Comparison of ENCODE assay signal across 19 cellular contexts in the genomic region with DNA sequence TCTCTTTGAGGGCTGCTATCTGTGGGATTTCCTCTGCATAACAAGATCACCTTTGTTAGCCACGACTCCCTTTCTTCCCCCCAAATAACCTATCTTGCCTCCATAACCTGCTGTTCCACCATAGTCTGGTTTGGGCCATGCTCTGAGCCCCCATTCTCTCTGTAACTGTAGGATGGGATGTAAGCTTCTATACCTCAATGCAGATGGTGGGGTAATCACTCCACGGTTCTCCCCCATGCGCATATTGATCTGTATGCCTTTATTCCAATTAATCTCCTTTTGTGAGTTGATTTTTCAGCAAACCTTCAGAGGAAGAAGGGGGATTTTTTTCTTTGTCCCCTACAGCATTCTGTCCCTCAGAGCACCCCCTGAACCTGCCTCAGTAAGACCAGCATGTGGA.
A peak's percentile ranks its signal among the peaks of the same experiment; 100 is the strongest.
DNase-seq lines count a peak whose midpoint lies in the region; ATAC-seq and TF ChIP-seq lines count a peak whose summit lies in the region.
"Had no signal": no experiment of that assay in that cellular context is flagged by ENCODE, and none has a peak within 500 bp of the region (broad histone marks: within the 10 kb centered on the region; RNA-seq: fewer than 3 reads in every experiment).

No MANE protein-coding gene starts in this region.

- TF ChIP-seq CTCF in type B pancreatic cell (conservative IDR thresholded peaks at IDR 0.05) (no peak), tibial nerve (IDR thresholded peaks at IDR 0.05) (no peak)

- no peak for TF ChIP-seq EP300 in tibial nerve (IDR thresholded peaks at IDR 0.05)

- ATAC-seq in activated CD8-positive, alpha-beta memory T cell treated with anti-CD3 and anti-CD28 coated beads, Interleukin-2, amount 10 ng/mL, durations not matched to agents 7 days and 5 days = no peak
- ATAC-seq in HG03469 (IDR thresholded peaks at IDR 0.05; ENCODE audit: unreplicated experiment) = no peak
- ATAC-seq: GM12878 had no signal

- no peaks in the 10 kb centered on the region for H3K4me1 Mint-ChIP-seq in activated CD8-positive, alpha-beta memory T cell treated with anti-CD3 and anti-CD28 coated beads, Interleukin-2, amount 10 ng/mL, durations not matched to agents 7 days and 5 days
- no peaks in the 10 kb centered on the region for H3K4me1 Mint-ChIP-seq in type B pancreatic cell (ENCODE audit: unreplicated experiment)

- H3K27ac Mint-ChIP-seq in activated CD8-positive, alpha-beta memory T cell treated with anti-CD3 and anti-CD28 coated beads, Interleukin-2, amount 10 ng/mL, durations not matched to agents 7 days and 5 days = no peak overlapping the region
- no peak overlapping the region for H3K27ac Mint-ChIP-seq in type B pancreatic cell
- H3K27ac Mint-ChIP-seq: CD4-positive, alpha-beta T cell; HFFc6 had no signal

- CTCF ChIA-PET in activated CD8-positive, alpha-beta memory T cell treated with anti-CD3 and anti-CD28 coated beads, Interleukin-2, amount 10 ng/mL, durations not matched to agents 7 days and 5 days (lab: Charles Lee) = no interaction called here

- DNase-seq in activated CD8-positive, alpha-beta memory T cell treated with anti-CD3 and anti-CD28 coated beads, Interleukin-2, amount 10 ng/mL, durations not matched to agents 7 days and 5 days = peak; percentile 40
- DNase-seq in activated CD8-positive, alpha-beta memory T cell treated with anti-CD3 and anti-CD28 coated beads, Interleukin-2, amount 50 U/mL, for 48 hours = no peak
- DNase-seq in NCI-H82 (lab: John Stamatoyannopoulos, UW) = peak; percentile 94
- DNase-seq in epidermal melanocyte (ENCODE audit: insufficient read length, low spot score) = peak; percentile 23
- DNase-seq in type B pancreatic cell (ENCODE audit: extremely low spot score, unreplicated experiment) = peak; percentile 63
- no peak for DNase-seq in tibial nerve (ENCODE audit: low spot score in 2 of 2)
- DNase-seq in Ammon's horn (ENCODE audit: low spot score) = no peak
- DNase-seq: Calu3; CD4-positive, alpha-beta T cell; GF-D8; GOT3; HFFc6; NCI-H1417 treated with DMSO at 0.1 percent for 48 hours; NCI-H1930; NCI-H345; NCI-H524 treated with DMSO at 0.1 percent for 48 hours; Peyer's patch had no signal

- no peaks in the 10 kb centered on the region for H3K27me3 Mint-ChIP-seq in activated CD8-positive, alpha-beta memory T cell treated with anti-CD3 and anti-CD28 coated beads, Interleukin-2, amount 10 ng/mL, durations not matched to agents 7 days and 5 days
- no peaks in the 10 kb centered on the region for H3K27me3 Mint-ChIP-seq in type B pancreatic cell
- H3K27me3 Mint-ChIP-seq: CD4-positive, alpha-beta T cell had no signal

- H3K4me1 ChIP-seq in tibial nerve = no peaks in the 10 kb centered on the region
- H3K4me1 ChIP-seq: Peyer's patch had no signal

- H3K4me3 ChIP-seq in tibial nerve = no peak overlapping the region
- H3K4me3 ChIP-seq: GM12878, Peyer's patch had no signal

- peaks cover 0 to 61% of the 10 kb centered on the region in 2 donors for H3K27me3 ChIP-seq in tibial nerve
- H3K27me3 ChIP-seq: Peyer's patch had no signal

- H3K27ac ChIP-seq in tibial nerve = no peak overlapping the region
- H3K27ac ChIP-seq: Peyer's patch had no signal

- H3K9me3 Mint-ChIP-seq in activated CD8-positive, alpha-beta memory T cell treated with anti-CD3 and anti-CD28 coated beads, Interleukin-2, amount 10 ng/mL, durations not matched to agents 7 days and 5 days (ENCODE audit: low read depth) = no peaks in the 10 kb centered on the region
- no peaks in the 10 kb centered on the region for H3K9me3 Mint-ChIP-seq in type B pancreatic cell
- H3K9me3 Mint-ChIP-seq: CD4-positive, alpha-beta T cell; HFFc6 had no signal

- no peak for TF ChIP-seq POLR2A in tibial nerve (IDR thresholded peaks at IDR 0.05)

- H3K9me3 ChIP-seq in tibial nerve = no peaks in the 10 kb centered on the region
- H3K9me3 ChIP-seq: Peyer's patch had no signal

- H3K36me3 ChIP-seq in tibial nerve = no peaks in the 10 kb centered on the region
- H3K36me3 ChIP-seq: Peyer's patch had no signal

- WGBS in tibial nerve, 2 donors = 79 to 81% methylated on average over 3 of the region's 3 CpGs

- H3K36me3 Mint-ChIP-seq in activated CD8-positive, alpha-beta memory T cell treated with anti-CD3 and anti-CD28 coated beads, Interleukin-2, amount 10 ng/mL, durations not matched to agents 7 days and 5 days = no peaks in the 10 kb centered on the region
- H3K36me3 Mint-ChIP-seq in type B pancreatic cell = no peaks in the 10 kb centered on the region

- no peak overlapping the region for H3K4me3 Mint-ChIP-seq in activated CD8-positive, alpha-beta memory T cell treated with anti-CD3 and anti-CD28 coated beads, Interleukin-2, amount 10 ng/mL, durations not matched to agents 7 days and 5 days
- no peak overlapping the region for H3K4me3 Mint-ChIP-seq in type B pancreatic cell
- H3K4me3 Mint-ChIP-seq: CD4-positive, alpha-beta T cell; HFFc6 had no signal

Comparison
In these comparisons a context has a peak if more than half of its experiments do, and no peak if none do; other contexts are left out.
1. DNase-seq: peak in activated CD8-positive, alpha-beta memory T cell treated with anti-CD3 and anti-CD28 coated beads, Interleukin-2, amount 10 ng/mL, durations not matched to agents 7 days and 5 days (single experiment), NCI-H82 (single experiment), epidermal melanocyte (single experiment) and type B pancreatic cell (single experiment); none in activated CD8-positive, alpha-beta memory T cell treated with anti-CD3 and anti-CD28 coated beads, Interleukin-2, amount 50 U/mL, for 48 hours (single experiment), tibial nerve (0 of 2) and Ammon's horn (single experiment).